16 cellular contexts compared by ENCODE assay signal in the genomic region with DNA sequence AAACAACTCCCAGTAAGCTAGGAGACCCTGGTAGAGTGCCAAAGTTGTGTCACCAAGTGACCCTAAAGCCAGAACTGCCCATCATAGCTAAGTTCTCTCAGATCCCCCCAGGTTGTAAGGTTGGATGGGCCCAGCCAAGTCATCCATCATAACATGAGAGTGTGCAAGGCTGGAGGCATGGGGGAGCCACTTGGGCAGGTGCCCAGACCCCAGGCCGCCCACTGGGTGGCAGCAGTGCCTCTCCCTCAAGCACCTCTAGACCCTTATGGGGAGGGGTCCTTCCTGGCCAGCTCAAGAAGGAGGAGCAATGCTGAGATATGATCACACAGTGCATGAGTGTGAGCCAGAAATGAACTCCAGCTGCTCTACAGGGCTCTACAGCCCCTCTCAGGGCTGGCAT.
DNase-seq lines count a peak whose midpoint lies in the region; ATAC-seq, FAIRE-seq and TF ChIP-seq lines count a peak whose summit lies in the region.
"Had no signal": no experiment of that assay in that cellular context is flagged by ENCODE, and none has a peak within 500 bp of the region (broad histone marks: within the 10 kb centered on the region; RNA-seq: fewer than 3 reads in every experiment).

No MANE protein-coding gene starts in this region.

- no peaks in the 10 kb centered on the region for H3K23me2 ChIP-seq in H1 (ENCODE audit: low read depth, low read length)

- H3K36me3 Mint-ChIP-seq in natural killer cell treated with Interleukin-12 subunit alpha and Interleukin-12 subunit beta and Interleukin-15 and Interleukin-18, amount 100 ng/mL, for 72 hours, result no peaks in the 10 kb centered on the region

- TF ChIP-seq POLR2A in H1 (IDR thresholded peaks at IDR 0.05; ENCODE audit: control extremely low read depth in 1 of 2, low read depth in 2 of 2, low read length in 2 of 2), result no peak

- no peaks in the 10 kb centered on the region for H3K9me3 Mint-ChIP-seq in natural killer cell treated with Interleukin-12 subunit alpha and Interleukin-12 subunit beta and Interleukin-15 and Interleukin-18, amount 100 ng/mL, for 72 hours

- H3K9ac ChIP-seq in H1 (replicated peaks in 1 of 4; ENCODE audit: extremely low read depth in 1 of 4, low read depth in 3 of 4, low read length in 3 of 4), result no peak overlapping the region

- H3K4me1 Mint-ChIP-seq in natural killer cell treated with Interleukin-12 subunit alpha and Interleukin-12 subunit beta and Interleukin-15 and Interleukin-18, amount 100 ng/mL, for 72 hours (ENCODE audit: low read depth in 2 of 2), result no peaks in the 10 kb centered on the region
- H3K4me1 Mint-ChIP-seq: immature natural killer cell had no signal

- H3K23ac ChIP-seq in H1 (ENCODE audit: insufficient read length), result no peak overlapping the region

- peak; percentile 83 to 93 for TF ChIP-seq RAD21 in H1 (IDR thresholded peaks at IDR 0.05 in 1 of 2, conservative IDR thresholded peaks at IDR 0.05 in 1 of 2; ENCODE audit: low read depth in 2 of 2, low read length in 2 of 2)

- CTCF ChIA-PET in H1 (lab: Charles Lee; ENCODE audit: partially characterized antibody), result interaction anchor here (0.7 to 2.2 kb wide), 22 partner anchors 11 to 256 kb away, joined by 3 to 16 read pairs (median 4); a partner anchor contains a TSS

- DNase-seq in cardiac muscle cell (ENCODE audit: low read depth in 1 of 2, low spot score in 1 of 2), result peak in 1 of 2 donors; percentile 69
- no peak for DNase-seq in Right ventricle myocardium superior
- DNase-seq in NCI-H460 (ENCODE audit: extremely low read depth, low read depth), result peak; percentile 6
- peak; percentile 44 to 71 for DNase-seq in H1 (ENCODE audit: low read depth in 1 of 2, low spot score in 2 of 2)
- no peak for DNase-seq in AML-193 (lab: John Stamatoyannopoulos, UW)
- DNase-seq in natural killer cell treated with Interleukin-12 subunit alpha and Interleukin-12 subunit beta and Interleukin-15 and Interleukin-18, amount 100 ng/mL, for 72 hours (ENCODE audit: low spot score), result no peak
- DNase-seq: activated CD4-positive, alpha-beta T cell treated with anti-CD3 and anti-CD28 coated beads for 1 hour; HCEC 1CT; immature natural killer cell; Kasumi-1; NCI-H226 had no signal

- H2BK5ac ChIP-seq in H1 (ENCODE audit: low read depth, low read length), result peak overlapping the region; percentile 60; the same call in 1 of the 2 replicates

- no peaks in the 10 kb centered on the region for H3K79me2 ChIP-seq in H1 (ENCODE audit: control insufficient read depth in 1 of 2, insufficient read depth in 2 of 2, low read length in 2 of 2)

- no peak for TF ChIP-seq EP300 in H1 (IDR thresholded peaks at IDR 0.05; ENCODE audit: borderline replicate concordance in 1 of 2, low read depth in 2 of 2, low read length in 2 of 2)

- no peak overlapping the region for H3K27ac Mint-ChIP-seq in natural killer cell treated with Interleukin-12 subunit alpha and Interleukin-12 subunit beta and Interleukin-15 and Interleukin-18, amount 100 ng/mL, for 72 hours
- H3K27ac Mint-ChIP-seq: immature natural killer cell had no signal

- no peak overlapping the region for H3K4me2 ChIP-seq in H1 (ENCODE audit: insufficient read depth in 1 of 2, low read depth in 2 of 2, low read length in 2 of 2)

- no peaks in the 10 kb centered on the region for H3K79me1 ChIP-seq in H1 (ENCODE audit: low read depth, low read length)

- POLR2A ChIA-PET in H1 (lab: Charles Lee; ENCODE audit: partially characterized antibody), result interaction anchor here (1.0 kb wide), 1 partner anchor 16 kb away, joined by 4 read pairs; no protein-coding TSS in a partner anchor

- H3K4me3 Mint-ChIP-seq in natural killer cell treated with Interleukin-12 subunit alpha and Interleukin-12 subunit beta and Interleukin-15 and Interleukin-18, amount 100 ng/mL, for 72 hours, result no peak overlapping the region
- H3K4me3 Mint-ChIP-seq: immature natural killer cell had no signal

- H2AK5ac ChIP-seq in H1 (ENCODE audit: low read depth, low read length), result no peak overlapping the region

- no peaks in the 10 kb centered on the region for H4K20me1 ChIP-seq in H1 (replicated peaks in 1 of 2; ENCODE audit: control insufficient read depth in 1 of 2, insufficient read depth in 2 of 2, low read length in 2 of 2)

- H4K91ac ChIP-seq in H1 (replicated peaks; ENCODE audit: insufficient read length, low read length), result no peak overlapping the region

- peak overlapping the region; percentile 51; the same call in 1 of the 2 replicates for H3K18ac ChIP-seq in H1 (ENCODE audit: extremely low read depth, low read length)

- H3K56ac ChIP-seq in H1 (replicated peaks; ENCODE audit: insufficient read length, low read depth, low read length), result no peak overlapping the region

- peak overlapping the region; percentile 61; the same call in 1 of the 2 replicates for H2BK15ac ChIP-seq in H1 (ENCODE audit: low read length)

- H3K36me3 ChIP-seq in cardiac muscle cell, result no peaks in the 10 kb centered on the region
- H3K36me3 ChIP-seq in H1 (ENCODE audit: control insufficient read depth in 2 of 4, insufficient read depth in 4 of 4, low read length in 3 of 4), result no peaks in the 10 kb centered on the region
- H3K36me3 ChIP-seq: SJCRH30 had no signal

- H4K5ac ChIP-seq in H1 (ENCODE audit: insufficient read length, low read depth, low read length), result no peak overlapping the region

- intact Hi-C loops in Right ventricle myocardium superior (cut with DNase I), result no loop called here

- no peak for FAIRE-seq in H1 (lab: Jason Lieb, UNC)
- FAIRE-seq: bronchial epithelial cell had no signal

- no peak overlapping the region for H3K4me3 ChIP-seq in cardiac muscle cell
- H3K4me3 ChIP-seq in H1 (ENCODE audit: extremely low read depth in 1 of 4, insufficient read depth in 2 of 4, low read depth in 3 of 4, low read length in 4 of 4), result no peak overlapping the region
- H3K4me3 ChIP-seq: SJCRH30 had no signal

- 27% methylated on average over 1 of the region's 1 CpG; no CpG with 5 or more reads in 1 of the 2 experiments for WGBS in H1 (ENCODE audit: extremely low coverage in 1 of 2, insufficient coverage in 1 of 2, insufficient read length in 1 of 2, insufficient replicate concordance in 2 of 2, low coverage in 1 of 2, low lambda C conversion rate in 2 of 2, missing lambda C conversion rate in 1 of 2), 2 experiments

- TF ChIP-seq CTCF in cardiac muscle cell (IDR thresholded peaks at IDR 0.05; ENCODE audit: low read depth, low read length) (peak; percentile 18), H1 (IDR thresholded peaks at IDR 0.05; ENCODE audit: control extremely low read depth in 1 of 3, insufficient read depth in 1 of 3, low read depth in 1 of 3, low read length in 3 of 3) (peak; percentile 89 to 91 (median 89))

- H2AFZ ChIP-seq in H1 (ENCODE audit: low read length), result peak overlapping the region; percentile 95

- H3K27me3 ChIP-seq in cardiac muscle cell (no peaks in the 10 kb centered on the region), H1 (replicated peaks in 1 of 4; ENCODE audit: control insufficient read depth in 3 of 4, extremely low read depth in 1 of 4, insufficient read depth in 3 of 4, low read length in 3 of 4) (no peaks in the 10 kb centered on the region)
- H3K27me3 ChIP-seq: SJCRH30 had no signal

- no peak for ATAC-seq in Right ventricle myocardium superior (ENCODE audit: poor library complexity)
- ATAC-seq in activated CD4-positive, CD25-positive, alpha-beta regulatory T cell treated with anti-CD3 and anti-CD28 coated beads, Interleukin-2, amount 50 U/mL, for 24 hours, result no peak
- no peak for ATAC-seq in natural killer cell treated with Interleukin-12 subunit alpha and Interleukin-12 subunit beta and Interleukin-15 and Interleukin-18, amount 100 ng/mL, for 72 hours
- no peak for ATAC-seq in HG03108 (IDR thresholded peaks at IDR 0.05; ENCODE audit: unreplicated experiment)
- ATAC-seq: esophagus mucosa had no signal

- H3K27ac ChIP-seq in cardiac muscle cell (no peak overlapping the region), H1 (ENCODE audit: low read depth, low read length) (no peak overlapping the region)
- H3K27ac ChIP-seq: SJCRH30 had no signal

- no peak overlapping the region for H3K14ac ChIP-seq in H1 (ENCODE audit: insufficient read length)

- no peak overlapping the region for H3K4ac ChIP-seq in H1 (replicated peaks; ENCODE audit: insufficient read length, low read depth, low read length)

- no peaks in the 10 kb centered on the region for H3K9me3 ChIP-seq in cardiac muscle cell (ENCODE audit: low read depth)
- no peaks in the 10 kb centered on the region for H3K9me3 ChIP-seq in H1 (ENCODE audit: insufficient read depth in 2 of 2, low read depth in 1 of 2, low read length in 1 of 2)
- H3K9me3 ChIP-seq: SJCRH30 had no signal

- H3K4me1 ChIP-seq in cardiac muscle cell (ENCODE audit: low read depth) (peaks cover 3% of the 10 kb centered on the region), H1 (replicated peaks in 1 of 4; ENCODE audit: control insufficient read depth in 3 of 4, insufficient read depth in 4 of 4, low read length in 3 of 4) (0 out of 7 replicates have a peak, but pooled peaks cover 0 to 2% (median 0%) of the 10 kb centered on the region in 4 experiments)
- H3K4me1 ChIP-seq: SJCRH30 had no signal

- no peak overlapping the region for H4K8ac ChIP-seq in H1 (ENCODE audit: extremely low read depth, insufficient read depth, low read length)

- no peak overlapping the region for H2BK12ac ChIP-seq in H1 (ENCODE audit: low read depth, low read length)

- H3K27me3 Mint-ChIP-seq in natural killer cell treated with Interleukin-12 subunit alpha and Interleukin-12 subunit beta and Interleukin-15 and Interleukin-18, amount 100 ng/mL, for 72 hours, result peaks cover 7 to 14% of the 10 kb centered on the region in 2 donors

- no peak overlapping the region for H2BK20ac ChIP-seq in H1 (ENCODE audit: low read length)

- no peak overlapping the region for H2BK120ac ChIP-seq in H1 (replicated peaks; ENCODE audit: low read depth, low read length)

TF ChIP-seq in H1, 55 proteins besides CTCF, POLR2A, EP300 and RAD21 (continues in another document):
- TF ChIP-seq CHD2 (IDR thresholded peaks at IDR 0.05; ENCODE audit: low read length) (no peak), CHD1 (IDR thresholded peaks at IDR 0.05; ENCODE audit: low read depth, low read length) (no peak), HDAC6 (IDR thresholded peaks at IDR 0.05; ENCODE audit: low read depth, low read length) (no peak), TAF1 (IDR thresholded peaks at IDR 0.05; ENCODE audit: low read depth, low read length) (no peak), NANOG (IDR thresholded peaks at IDR 0.05; ENCODE audit: insufficient read depth, low read depth, low read length, poor library complexity, severe bottlenecking) (no peak), ZNF274 (IDR thresholded peaks at IDR 0.05; ENCODE audit: borderline replicate concordance, extremely low read depth, low read length) (no peak), RNF2 (IDR thresholded peaks at IDR 0.05; ENCODE audit: borderline replicate concordance, low read depth, low read length, missing control alignments, poor library complexity, severe bottlenecking) (no peak), EZH2 (IDR thresholded peaks at IDR 0.05; ENCODE audit: low read depth, low read length, severe bottlenecking) (no peak), TEAD4 (IDR thresholded peaks at IDR 0.05; ENCODE audit: low read depth, low read length) (no peak), KDM5A (IDR thresholded peaks at IDR 0.05; ENCODE audit: low read length) (no peak), BACH1 (IDR thresholded peaks at IDR 0.05; ENCODE audit: low read length) (no peak), MAFK (IDR thresholded peaks at IDR 0.05; ENCODE audit: low read depth, low read length) (no peak)

Comparison
In these comparisons a context has a peak if more than half of its experiments do, and no peak if none do; other contexts are left out.
1. DNase-seq: peak in NCI-H460 (single experiment) and H1 (2 of 2); none in Right ventricle myocardium superior (single experiment), AML-193 (0 of 2) and natural killer cell treated with Interleukin-12 subunit alpha and Interleukin-12 subunit beta and Interleukin-15 and Interleukin-18, amount 100 ng/mL, for 72 hours (single experiment).